ENCODE assay signal across 26 cellular contexts in genomic region chr22:17880468-17880867, GRCh38.
"Had no signal": no experiment of that assay in that cellular context is flagged by ENCODE, and none has a peak within 500 bp of the region (broad histone marks: within the 10 kb centered on the region; RNA-seq: fewer than 3 reads in every experiment).

No MANE protein-coding gene starts in this region.

- H3K27me3 Mint-ChIP-seq: naive thymus-derived CD8-positive, alpha-beta T cell; progenitor cell of endocrine pancreas; stimulated activated naive CD8-positive, alpha-beta T cell treated with anti-CD3 and anti-CD28 coated beads, Interleukin-15, Interleukin-2, amounts not matched to agents 100 ng/mL and 50 ng/mL, for 24 hours had no signal

- H3K4me1 Mint-ChIP-seq: stimulated activated effector memory CD8-positive, alpha-beta T cell treated with anti-CD3 and anti-CD28 coated beads, Interleukin-12 subunit alpha, Interleukin-12 subunit beta, amount 100 ng/mL, for 72 hours had no signal

- H3K4me3 Mint-ChIP-seq: naive thymus-derived CD8-positive, alpha-beta T cell; nephron; neural progenitor cell; stimulated activated effector memory CD8-positive, alpha-beta T cell treated with anti-CD3 and anti-CD28 coated beads, Interleukin-12 subunit alpha, Interleukin-12 subunit beta, amount 100 ng/mL, for 72 hours; stimulated activated naive CD8-positive, alpha-beta T cell treated with anti-CD3 and anti-CD28 coated beads, Interleukin-15, Interleukin-2, amounts not matched to agents 100 ng/mL and 50 ng/mL, for 24 hours had no signal

- H3K9ac ChIP-seq: neural progenitor cell had no signal

- H3K27me3 ChIP-seq: heart right ventricle, hepatocyte, neural progenitor cell, neutrophil, ovary, spleen, suprapubic skin, tibial artery had no signal

- H3K9me3 Mint-ChIP-seq: naive thymus-derived CD8-positive, alpha-beta T cell; nephron; neural progenitor cell; stimulated activated effector memory CD8-positive, alpha-beta T cell treated with anti-CD3 and anti-CD28 coated beads, Interleukin-12 subunit alpha, Interleukin-12 subunit beta, amount 100 ng/mL, for 72 hours; stimulated activated naive CD8-positive, alpha-beta T cell treated with anti-CD3 and anti-CD28 coated beads, Interleukin-15, Interleukin-2, amounts not matched to agents 100 ng/mL and 50 ng/mL, for 24 hours had no signal

- H3K36me3 ChIP-seq: neural progenitor cell, neutrophil, ovary had no signal

- H3K27ac ChIP-seq: hepatocyte, lower lobe of right lung, neural progenitor cell, neutrophil, ovary, spleen, suprapubic skin, thoracic aorta, tibial artery, upper lobe of right lung had no signal

- H3K27ac Mint-ChIP-seq: naive thymus-derived CD8-positive, alpha-beta T cell; nephron; progenitor cell of endocrine pancreas; stimulated activated effector memory CD8-positive, alpha-beta T cell treated with anti-CD3 and anti-CD28 coated beads, Interleukin-12 subunit alpha, Interleukin-12 subunit beta, amount 100 ng/mL, for 72 hours; stimulated activated naive CD8-positive, alpha-beta T cell treated with anti-CD3 and anti-CD28 coated beads, Interleukin-15, Interleukin-2, amounts not matched to agents 100 ng/mL and 50 ng/mL, for 24 hours had no signal

- H3K79me2 ChIP-seq: hepatocyte had no signal

- H3K9me3 ChIP-seq: heart right ventricle, lower lobe of right lung, neutrophil, ovary, spleen, suprapubic skin, thoracic aorta, tibial artery, upper lobe of right lung had no signal

- H3K4me1 ChIP-seq: lower lobe of right lung, neural progenitor cell, spleen, upper lobe of right lung had no signal

- H3K4me2 ChIP-seq: hepatocyte, neural progenitor cell had no signal

- ATAC-seq: lower lobe of right lung; naive thymus-derived CD8-positive, alpha-beta T cell; right cardiac atrium; sciatic nerve; stimulated activated effector memory CD8-positive, alpha-beta T cell treated with anti-CD3 and anti-CD28 coated beads, Interleukin-12 subunit alpha, Interleukin-12 subunit beta, amount 100 ng/mL, for 72 hours; upper lobe of right lung had no signal

- H3K4me3 ChIP-seq: heart right ventricle, hepatocyte, lower lobe of right lung, neural progenitor cell, ovary, spleen, suprapubic skin, thoracic aorta, tibial artery, upper lobe of right lung had no signal

- DNase-seq: heart right ventricle; islet precursor cell; lower lobe of right lung; mammary epithelial cell; mesenchymal stem cell; naive thymus-derived CD8-positive, alpha-beta T cell; occipital lobe; retina; small intestine; spleen; stimulated activated CD4-positive, alpha-beta T cell treated with anti-CD3 and anti-CD28 coated beads, Interleukin-4, amount 100 ng/mL, for 24 hours; stimulated activated naive CD4-positive, alpha-beta T cell; tibial artery; upper lobe of right lung had no signal

- H2AFZ ChIP-seq: hepatocyte, neural progenitor cell had no signal
